In the genomic region with DNA sequence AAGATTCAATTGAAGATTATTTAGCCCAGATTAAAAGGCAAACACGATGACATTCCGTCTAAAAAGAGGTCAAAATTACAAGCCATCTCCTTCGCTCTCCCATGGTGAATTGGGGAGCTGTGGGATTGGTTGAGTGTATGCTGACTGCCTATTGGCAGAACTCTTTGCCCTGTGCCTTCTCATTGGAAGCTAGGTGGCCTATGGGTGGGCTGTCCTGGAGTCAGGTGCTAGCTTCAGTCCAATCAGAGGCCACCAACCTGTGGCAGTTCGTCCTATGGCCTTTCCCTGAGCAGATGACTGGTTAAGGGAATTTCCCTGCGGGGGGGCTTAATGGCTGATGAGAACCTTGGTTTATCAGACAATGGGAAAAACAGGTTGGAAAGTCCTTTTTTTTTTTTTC, we compare ENCODE assay signal across 1 cellular context.
TF ChIP-seq lines count a peak whose summit lies in the region.

No MANE protein-coding gene starts in this region.

TF ChIP-seq in GM12878, 131 proteins besides CTCF, POLR2A, EP300 and RAD21 (continued from another document):
- TF ChIP-seq CEBPZ (IDR thresholded peaks at IDR 0.05; ENCODE audit: low read depth, low read length), result no peak
- no peak for TF ChIP-seq MLLT1 (IDR thresholded peaks at IDR 0.05)
- TF ChIP-seq FOXK2 (IDR thresholded peaks at IDR 0.05), result no peak
- no peak for TF ChIP-seq ESRRA (IDR thresholded peaks at IDR 0.05; ENCODE audit: low read length)
- no peak for TF ChIP-seq SIN3A (IDR thresholded peaks at IDR 0.05; ENCODE audit: low read depth, low read length)
- no peak for TF ChIP-seq SIX5 (IDR thresholded peaks at IDR 0.05; ENCODE audit: low read depth, low read length, severe bottlenecking)
- TF ChIP-seq JUNB (IDR thresholded peaks at IDR 0.05), result no peak
